Comparison of ENCODE assay signal across 1 cellular context in genomic region chr17:43814026-43814425, GRCh38.
TF ChIP-seq lines count a peak whose summit lies in the region.

No MANE protein-coding gene starts in this region.

TF ChIP-seq in GM23338, 12 proteins besides CTCF, POLR2A, EP300 and RAD21:
- TF ChIP-seq JUNB (IDR thresholded peaks at IDR 0.05; ENCODE audit: unreplicated experiment) (no peak), POLR2AphosphoS5 (IDR thresholded peaks at IDR 0.05; ENCODE audit: low read depth) (no peak), NANOG (IDR thresholded peaks at IDR 0.05; ENCODE audit: borderline replicate concordance) (no peak), STAT1 (IDR thresholded peaks at IDR 0.05; ENCODE audit: unreplicated experiment) (no peak)
TF ChIP-seq in GM23338: peak in this region for 0.
